In the genomic region with DNA sequence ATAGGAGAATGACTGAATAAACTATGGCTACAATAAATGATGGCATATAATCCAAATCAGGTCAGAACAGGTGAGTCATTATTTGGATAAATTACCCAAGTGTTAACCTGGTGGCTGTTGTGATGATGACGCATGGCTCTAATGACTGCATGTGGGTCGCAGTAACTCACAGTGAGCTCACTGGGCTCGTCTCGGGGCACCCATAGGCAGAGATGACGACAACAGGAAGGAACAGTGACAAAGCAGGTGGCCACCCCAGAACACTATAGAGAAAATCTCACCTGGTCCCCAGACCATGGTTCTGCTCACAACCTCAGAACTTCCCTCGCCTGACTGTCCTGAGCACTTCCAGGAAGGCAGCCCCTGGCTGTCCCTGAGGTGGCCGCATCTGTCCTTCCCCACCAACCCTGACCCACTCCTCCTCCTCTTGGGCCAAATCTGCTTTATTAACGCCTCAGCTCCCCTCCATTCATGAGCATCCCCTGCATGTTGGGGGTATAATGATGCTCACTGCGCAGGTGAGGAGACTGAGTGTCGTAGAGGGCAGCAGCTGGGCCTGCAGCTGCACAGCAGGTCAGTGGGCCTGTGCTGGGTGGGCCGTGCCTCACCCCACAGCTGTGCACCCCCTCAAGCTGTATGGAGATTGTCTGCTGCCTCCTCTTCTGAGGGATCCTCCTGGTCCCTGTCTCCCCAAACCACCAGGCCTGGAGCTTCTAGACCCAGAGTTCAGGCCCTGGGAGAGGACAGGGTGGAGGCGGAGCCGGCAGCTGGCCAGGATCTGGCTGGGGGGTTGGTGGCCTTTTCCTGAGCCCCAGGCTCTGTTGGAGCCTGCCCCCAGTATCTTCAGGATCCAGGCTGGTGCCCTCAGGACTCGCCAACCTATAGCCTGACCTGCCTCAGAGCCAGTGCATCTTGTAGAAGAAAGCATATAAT, we compare ENCODE assay signal across 11 cellular contexts. TPM values are rescaled to one million over a fixed set of nuclear protein-coding genes. Genes with fewer than 3 reads are reported as not detected.
DNase-seq lines count a peak whose midpoint lies in the region; ATAC-seq, FAIRE-seq and TF ChIP-seq lines count a peak whose summit lies in the region.
"Had no signal": no experiment of that assay in that cellular context is flagged by ENCODE, and none has a peak within 500 bp of the region (broad histone marks: within the 10 kb centered on the region; RNA-seq: fewer than 3 reads in every experiment).

No MANE protein-coding gene starts in this region.

- no peaks in the 10 kb centered on the region for H3K9me1 ChIP-seq in K562 (ENCODE audit: control insufficient read depth, insufficient read depth, low read length)

- H3K4me1 ChIP-seq in K562 (replicated peaks in 1 of 2; ENCODE audit: control insufficient read depth in 2 of 2, insufficient read depth in 2 of 2, low read length in 2 of 2): peaks cover 0 to 5% of the 10 kb centered on the region in 2 experiments; a peak in 3 of 5 replicates
- peaks cover 10% of the 10 kb centered on the region for H3K4me1 ChIP-seq in lower lobe of right lung
- no peaks in the 10 kb centered on the region for H3K4me1 ChIP-seq in BE2C

- H2AFZ ChIP-seq in K562 (ENCODE audit: low read depth, low read length): no peak overlapping the region

- TF ChIP-seq POLR2A in K562 (conservative IDR thresholded peaks at IDR 0.05): no peak

- FAIRE-seq in K562 (lab: Jason Lieb, UNC): no peak

- POLR2A ChIA-PET in AG04450 (lab: Yijun Ruan, JAX): interaction anchor here (1.1 kb wide), 1 partner anchor 54 kb away, joined by 7 read pairs; no protein-coding TSS in a partner anchor
- POLR2A ChIA-PET in K562 (lab: Yijun Ruan, JAX): no interaction called here

- no peaks in the 10 kb centered on the region for H4K20me1 ChIP-seq in K562 (replicated peaks; ENCODE audit: control insufficient read depth, insufficient read depth, low read length)

- H3K4me3 ChIP-seq in AG04450 (ENCODE audit: low read depth, low read length) (no peak overlapping the region), K562 (no peak overlapping the region), lower lobe of right lung (no peak overlapping the region), BE2C (ENCODE audit: low read depth, low read length) (no peak overlapping the region)
- H3K4me3 ChIP-seq: BLaER1, body of pancreas, SJSA1 had no signal

- peak; percentile 31; the same call in 2 of the 3 replicates for ATAC-seq in K562
- peak in 1 of 2 donors; percentile 16 for ATAC-seq in lower lobe of right lung
- no peak for ATAC-seq in HG02973 (IDR thresholded peaks at IDR 0.05; ENCODE audit: unreplicated experiment)
- ATAC-seq: body of pancreas had no signal

- H3K27me3 ChIP-seq in AG04450 (ENCODE audit: control insufficient read depth, insufficient read depth, low read length) (no peaks in the 10 kb centered on the region), K562 (ENCODE audit: control insufficient read depth in 2 of 2, insufficient read depth in 2 of 2, low read length in 2 of 2) (no peaks in the 10 kb centered on the region), lower lobe of right lung (ENCODE audit: low read depth) (no peaks in the 10 kb centered on the region), BE2C (no peaks in the 10 kb centered on the region)
- H3K27me3 ChIP-seq: body of pancreas, SJSA1 had no signal

- intact Hi-C loops in K562 (cut with micrococcal nuclease) (no loop called here), lower lobe of right lung (cut with DNase I) (no loop called here)

- no TSS peak for BruUV-seq in K562 (replicated peaks; lab: Mats Ljungman, UMichigan)

- no peak overlapping the region for H3K4me2 ChIP-seq in K562 (ENCODE audit: insufficient read depth, low read length)
- H3K4me2 ChIP-seq: BLaER1 had no signal

- in situ Hi-C loops in K562 (cut with MboI): loop anchor here (5.0 kb wide), 1 partner anchor 102 kb away; no protein-coding TSS in a partner anchor

- H3K27ac ChIP-seq in AG04450 (ENCODE audit: low read depth, low read length) (peak overlapping the region; percentile 11), K562 (ENCODE audit: extremely low read depth, low read depth, low read length) (no peak overlapping the region), lower lobe of right lung (peak overlapping the region; percentile 18)
- H3K27ac ChIP-seq: BLaER1, body of pancreas, SJSA1 had no signal

- no peak for TF ChIP-seq EP300 in K562 (IDR thresholded peaks at IDR 0.05; ENCODE audit: low read length)

- TF ChIP-seq RAD21 in K562 (CRISPR knock-in tag; conservative IDR thresholded peaks at IDR 0.05 in 1 of 2, IDR thresholded peaks at IDR 0.05 in 1 of 2): no peak

- no peak for DNase-seq in AG04450 (ENCODE audit: low read depth, low spot score)
- peak; percentile 56 for DNase-seq in Daoy (ENCODE audit: low read depth)
- no peak for DNase-seq in K562 (ENCODE audit: extremely low read depth in 1 of 4, low spot score in 3 of 4)
- DNase-seq in lower lobe of right lung: no peak
- DNase-seq in HT-29 (ENCODE audit: low spot score): no peak
- DNase-seq in NOMO-1 (lab: John Stamatoyannopoulos, UW; ENCODE audit: unreplicated experiment in 2 of 2): no peak
- DNase-seq in BE2C: no peak

- H3K79me2 ChIP-seq in K562 (ENCODE audit: control insufficient read depth, insufficient read depth, low read length): peaks cover under 1% of the 10 kb centered on the region; the same call in 1 of the 3 replicates

- H3K36me3 ChIP-seq in K562 (ENCODE audit: control insufficient read depth, insufficient read depth, low read length) (no peaks in the 10 kb centered on the region), lower lobe of right lung (no peaks in the 10 kb centered on the region), BE2C (no peaks in the 10 kb centered on the region)
- H3K36me3 ChIP-seq: BLaER1, SJSA1 had no signal

- CTCF ChIA-PET in AG04450 (lab: Charles Lee) (interaction anchor here (0.6 to 1.3 kb wide), 5 partner anchors 9 to 476 kb away, joined by 3 to 22 read pairs (median 4); no protein-coding TSS in a partner anchor), K562 (lab: Yijun Ruan, JAX; ENCODE audit: low intra/inter-chr PET ratio) (no interaction called here)

- H3K9me3 ChIP-seq in AG04450 (ENCODE audit: control insufficient read depth, insufficient read depth, low read length) (no peaks in the 10 kb centered on the region), K562 (replicated peaks; ENCODE audit: control insufficient read depth, insufficient read depth, low read depth, low read length) (no peaks in the 10 kb centered on the region), lower lobe of right lung (no peaks in the 10 kb centered on the region), BE2C (no peaks in the 10 kb centered on the region)
- H3K9me3 ChIP-seq: BLaER1, body of pancreas, SJSA1 had no signal

- H3K9ac ChIP-seq in K562 (ENCODE audit: insufficient read depth in 1 of 2, low read depth in 2 of 2, low read length in 2 of 2): no peak overlapping the region
- H3K9ac ChIP-seq: BLaER1 had no signal

- TF ChIP-seq CTCF in AG04450 (IDR thresholded peaks at IDR 0.05; ENCODE audit: low read depth, low read length) (no peak), K562 (IDR thresholded peaks at IDR 0.05 in 2 of 3, conservative IDR thresholded peaks at IDR 0.05 in 1 of 3; ENCODE audit: insufficient read depth in 2 of 3, low read depth in 1 of 3, low read length in 3 of 3) (no peak), lower lobe of right lung (IDR thresholded peaks at IDR 0.05) (no peak), BE2C (IDR thresholded peaks at IDR 0.05; ENCODE audit: low read depth, low read length) (no peak)

- 22% methylated on average over 10 of the region's 14 CpGs for WGBS in K562 (ENCODE audit: insufficient coverage, low coverage, missing lambda C conversion rate)

RNA-seq across cellular contexts. Expression of gene FAM156A, which starts 30.9 kb away (rescaled TPM):
- polyA plus RNA-seq in AG04450 (2011; rRNA removed) (18.2 and 24.0 TPM in 2 replicates), K562 (2011; rRNA removed) (20.3 and 20.6 TPM in 2 replicates), K562 (2014; fragmentation: Illumina TruSeq; extraction: Trizol) (13.2 and 13.4 TPM in 2 replicates), K562 (2014; fragmentation: Nextera tagmentation; extraction: Ambion mirVana) (1 to 10 TPM; 1.9 to 2.9 TPM), K562 (2014; rRNA removed) (16.7 and 20.3 TPM in 2 replicates)
- polyA minus RNA-seq in AG04450 (2011; rRNA and poly(A)+ RNA removed): 12.0 and 14.4 TPM in 2 replicates
- 6.6 and 21.7 TPM in 2 replicates for total RNA-seq in Daoy (2014; rRNA removed; shearing (Covaris generic))
- total RNA-seq in K562 (2011; cell fraction: chromatin; rRNA removed; ENCODE audit: low replicate concordance): 56.1 and 59.3 TPM in 2 replicates
- 16.8 and 19.7 TPM in 2 replicates for total RNA-seq in K562 (2011; cell fraction: nucleolus; rRNA removed)
- 34.2 and 51.3 TPM in 2 replicates for total RNA-seq in K562 (2011; cell fraction: nucleoplasm; rRNA removed)
- total RNA-seq in K562 (2014; rRNA removed) (8.2 and 8.6 TPM in 2 replicates), K562 (2014; rRNA removed; fragmentation: Illumina TruSeq; extraction: Trizol) (7.2 and 9.0 TPM in 2 replicates), K562 (2015; rRNA removed; fragmentation: Illumina TruSeq; extraction: Trizol) (6.6 and 8.8 TPM in 2 replicates), K562 (2021) (14.5 and 14.8 TPM in 2 replicates), lower lobe of right lung (20.6 TPM)
- 18.9 and 20.6 TPM in 2 replicates for polyA plus RNA-seq in K562 (2011; cell fraction: cytosol; rRNA removed)
- polyA plus RNA-seq in K562 (2011; cell fraction: nucleus; rRNA removed): 92.9 and 126 TPM in 2 replicates
- 19.4 and 25.5 TPM in 2 replicates for polyA plus RNA-seq in K562 (2012)
- polyA minus RNA-seq in K562 (2011; rRNA and poly(A)+ RNA removed): 5.1 and 6.9 TPM in 2 replicates
- 2.9 and 6.2 TPM in 2 replicates for polyA minus RNA-seq in K562 (2011; cell fraction: cytosol; rRNA and poly(A)+ RNA removed)
- polyA minus RNA-seq in K562 (2011; cell fraction: nucleus; rRNA and poly(A)+ RNA removed): 10.5 and 12.1 TPM in 2 replicates
- total RNA-seq in HT-29 (2014; rRNA removed; shearing (Covaris generic)): 13.2 and 20.8 TPM in 2 replicates
- 102 TPM for polyA plus RNA-seq in BE2C (2012; ENCODE audit: insufficient read depth, insufficient read length, low read depth)

RNA-seq across cellular contexts. Expression of gene GPR173, which starts 59.3 kb away (rescaled TPM):
- polyA plus RNA-seq in AG04450 (2011; rRNA removed): 3.8 and 5.2 TPM in 2 replicates
- 3.3 and 3.5 TPM in 2 replicates for polyA minus RNA-seq in AG04450 (2011; rRNA and poly(A)+ RNA removed)
- total RNA-seq in Daoy (2014; rRNA removed; shearing (Covaris generic)): 0.24 and 1.2 TPM in 2 replicates
- total RNA-seq in K562 (2011; cell fraction: chromatin; rRNA removed; ENCODE audit: low replicate concordance): not detected in 2 replicates
- not detected in 2 replicates for total RNA-seq in K562 (2011; cell fraction: nucleolus; rRNA removed)
- total RNA-seq in K562 (2011; cell fraction: nucleoplasm; rRNA removed): not detected in 2 replicates
- not detected in 2 replicates for total RNA-seq in K562 (2014; rRNA removed)
- not detected in 2 replicates for total RNA-seq in K562 (2014; rRNA removed; fragmentation: Illumina TruSeq; extraction: Trizol)
- not detected in 2 replicates for total RNA-seq in K562 (2015; rRNA removed; fragmentation: Illumina TruSeq; extraction: Trizol)
- not detected in 2 replicates for total RNA-seq in K562 (2021)
- polyA plus RNA-seq in K562 (2011; rRNA removed): 0.01 TPM in 2 replicates
- not detected in 2 replicates for polyA plus RNA-seq in K562 (2011; cell fraction: cytosol; rRNA removed)
- polyA plus RNA-seq in K562 (2011; cell fraction: nucleus; rRNA removed): 0.07 TPM in 1 of 2 replicates, not detected in the other
- 0.03 TPM in 1 of 2 replicates, not detected in the other for polyA plus RNA-seq in K562 (2012)
- not detected in 2 replicates for polyA plus RNA-seq in K562 (2014; fragmentation: Illumina TruSeq; extraction: Trizol)
- polyA plus RNA-seq in K562 (2014; fragmentation: Nextera tagmentation; extraction: Ambion mirVana): not detected
- polyA plus RNA-seq in K562 (2014; rRNA removed): not detected in 2 replicates
- polyA minus RNA-seq in K562 (2011; rRNA and poly(A)+ RNA removed): 0.04 TPM in 1 of 2 replicates, not detected in the other
- polyA minus RNA-seq in K562 (2011; cell fraction: cytosol; rRNA and poly(A)+ RNA removed): not detected in 2 replicates
- not detected in 2 replicates for polyA minus RNA-seq in K562 (2011; cell fraction: nucleus; rRNA and poly(A)+ RNA removed)
- 0.56 TPM for total RNA-seq in lower lobe of right lung
- total RNA-seq in HT-29 (2014; rRNA removed; shearing (Covaris generic)): not detected in 2 replicates
- 38.1 TPM for polyA plus RNA-seq in BE2C (2012; ENCODE audit: insufficient read depth, insufficient read length, low read depth)
